ENCODE assay signal across 8 cellular contexts in the genomic region with DNA sequence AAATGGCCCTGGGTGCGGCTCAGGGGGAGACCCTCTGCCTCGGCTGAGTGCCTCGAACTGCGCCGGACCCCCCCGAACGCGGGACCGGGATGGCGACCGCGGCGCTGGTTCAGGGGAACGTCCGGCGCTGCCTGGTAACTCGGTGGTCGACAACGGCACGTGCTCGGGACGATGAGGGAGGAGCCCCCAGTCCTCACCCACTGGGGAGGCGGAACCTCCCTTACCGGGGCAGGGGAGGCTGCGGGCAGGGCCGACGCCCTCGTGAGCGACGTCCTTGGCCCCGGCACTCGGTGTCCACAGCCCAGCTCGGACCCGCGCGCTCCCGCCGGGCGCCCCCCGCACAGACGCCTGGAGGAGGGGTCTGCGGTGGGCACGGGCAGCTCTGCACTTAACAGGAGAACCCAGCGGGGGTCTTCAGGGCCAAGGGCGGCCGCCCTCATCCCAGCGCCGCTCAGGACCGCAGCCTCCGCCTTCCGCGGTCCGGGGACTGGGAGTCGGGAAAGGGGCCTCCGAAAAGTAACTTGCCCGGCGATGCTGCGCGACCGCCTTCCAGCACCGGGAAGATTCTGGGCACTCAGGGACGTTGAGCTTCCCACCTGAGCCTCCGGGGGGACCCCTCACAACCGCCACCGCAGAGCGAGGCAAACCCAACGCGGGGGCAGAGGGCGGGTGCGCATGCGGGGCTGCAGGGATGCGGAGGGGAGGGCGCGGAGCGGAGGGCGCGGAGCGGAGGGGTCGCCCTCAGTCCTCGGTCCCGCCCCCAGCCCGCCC. TPM values are rescaled to one million over a fixed set of nuclear protein-coding genes. Genes with fewer than 3 reads are reported as not detected.
DNase-seq lines count a peak whose midpoint lies in the region; ATAC-seq and TF ChIP-seq lines count a peak whose summit lies in the region.

No MANE protein-coding gene starts in this region.

- TF ChIP-seq CTCF in AG04450 (IDR thresholded peaks at IDR 0.05; ENCODE audit: low read depth, low read length) (no peak), LNCaP clone FGC (IDR thresholded peaks at IDR 0.05; ENCODE audit: control insufficient read depth, extremely low read depth, insufficient read depth) (no peak), epithelial cell of esophagus (IDR thresholded peaks at IDR 0.05; ENCODE audit: insufficient read depth, low read depth, low read length, missing control alignments) (no peak)

- H3K9me3 ChIP-seq in AG04450 (ENCODE audit: control insufficient read depth, insufficient read depth, low read length) = peaks cover 5% of the 10 kb centered on the region
- peaks cover under 1 to 1% of the 10 kb centered on the region in 2 donors for H3K9me3 ChIP-seq in neuronal stem cell (replicated peaks in 1 of 2; ENCODE audit: control insufficient read depth in 2 of 2, insufficient read depth in 1 of 2, low read depth in 1 of 2, low read length in 2 of 2)

- peaks cover 24% of the 10 kb centered on the region for H3K79me1 ChIP-seq in neuronal stem cell (ENCODE audit: low read depth, low read length)

- no peak overlapping the region for H4K91ac ChIP-seq in neuronal stem cell (ENCODE audit: low read depth, low read length, poor library complexity)

- H3K4ac ChIP-seq in neuronal stem cell (ENCODE audit: low read length) = peak overlapping the region; percentile 53

- peak overlapping the region; percentile 73 for H2BK12ac ChIP-seq in neuronal stem cell (ENCODE audit: low read length)

- H3K4me2 ChIP-seq in neuronal stem cell (ENCODE audit: insufficient read depth, low read length, poor library complexity, severe bottlenecking) = peak overlapping the region; percentile 93

- no peak overlapping the region for H4K8ac ChIP-seq in neuronal stem cell (ENCODE audit: low read depth, low read length)

- CTCF ChIA-PET in AG04450 (lab: Charles Lee) = interaction anchor here (1.0 kb wide), 1 partner anchor 14 kb away, joined by 3 read pairs; no protein-coding TSS in a partner anchor

- H3K9ac ChIP-seq in neuronal stem cell (ENCODE audit: low read depth, low read length, poor library complexity) = peak overlapping the region; percentile 91

- ATAC-seq in GM19467 (IDR thresholded peaks at IDR 0.05; ENCODE audit: unreplicated experiment) (no peak), left lobe of liver (no peak)

- H3K23ac ChIP-seq in neuronal stem cell (ENCODE audit: low read depth, low read length, poor library complexity) = peak overlapping the region; percentile 91

- peaks cover 19 to 20% of the 10 kb centered on the region in 2 donors for H3K4me1 ChIP-seq in neuronal stem cell (ENCODE audit: control insufficient read depth in 2 of 2, insufficient read depth in 1 of 2, low read depth in 1 of 2, low read length in 2 of 2)

- peak overlapping the region; percentile 89 for H2BK15ac ChIP-seq in neuronal stem cell (ENCODE audit: low read length)

- POLR2A ChIA-PET in AG04450 (lab: Yijun Ruan, JAX) = no interaction called here

- WGBS in neuronal stem cell (ENCODE audit: extremely low coverage in 2 of 2, insufficient read length in 2 of 2, insufficient replicate concordance in 1 of 2), 2 donors = no CpG with 5 or more reads among the region's 82 CpGs

- peaks cover 0 to 8% of the 10 kb centered on the region in 2 donors for H3K36me3 ChIP-seq in neuronal stem cell (replicated peaks in 1 of 2; ENCODE audit: control insufficient read depth in 2 of 2, insufficient read depth in 2 of 2, low read length in 2 of 2)

- H3K4me3 ChIP-seq in AG04450 (ENCODE audit: low read depth, low read length) (peak overlapping the region; percentile 27; the same call in 1 of the 2 replicates), LNCaP clone FGC (ENCODE audit: low read depth, low read length) (peak overlapping the region; percentile 78), epithelial cell of esophagus (ENCODE audit: low read length) (peak overlapping the region; percentile 27), neuronal stem cell (ENCODE audit: low read length in 2 of 2) (peak overlapping the region; percentile 88 to 90)

- no peak for DNase-seq in AG04450 (ENCODE audit: low read depth, low spot score)
- DNase-seq in LNCaP clone FGC (ENCODE audit: low read depth) = no peak
- DNase-seq in epithelial cell of esophagus (ENCODE audit: low read depth) = no peak
- DNase-seq in neuronal stem cell (ENCODE audit: low spot score) = no peak
- no peak for DNase-seq in activated naive CD4-positive, alpha-beta T cell treated with anti-CD3 and anti-CD28 coated beads, Interleukin-2, amount 50 U/mL, for 16 hours
- DNase-seq in activated naive CD4-positive, alpha-beta T cell (lab: John Stamatoyannopoulos, UW) = no peak
- no peak for DNase-seq in left lobe of liver (ENCODE audit: low spot score)

- H2AFZ ChIP-seq in neuronal stem cell (ENCODE audit: low read length) = no peak overlapping the region

- H3K27me3 ChIP-seq in AG04450 (ENCODE audit: control insufficient read depth, insufficient read depth, low read length) (peaks cover 12% of the 10 kb centered on the region), neuronal stem cell (ENCODE audit: control insufficient read depth in 3 of 3, insufficient read depth in 3 of 3, low read depth in 1 of 3, low read length in 3 of 3) (peaks cover 0 to 12% (median 0%) of the 10 kb centered on the region in 3 experiments)

- peak overlapping the region; percentile 98 for H3K14ac ChIP-seq in neuronal stem cell (ENCODE audit: low read length)

- peak overlapping the region; percentile 99 for H2AK5ac ChIP-seq in neuronal stem cell (ENCODE audit: low read depth, low read length)

- H3K18ac ChIP-seq in neuronal stem cell (ENCODE audit: low read length) = peak overlapping the region; percentile 99

- no peak overlapping the region for H3K27ac ChIP-seq in AG04450 (ENCODE audit: low read depth, low read length)
- no peak overlapping the region for H3K27ac ChIP-seq in neuronal stem cell (replicated peaks; ENCODE audit: low read length)

- peak overlapping the region; percentile 41 for H2BK120ac ChIP-seq in neuronal stem cell (ENCODE audit: low read depth, low read length)

- H2BK5ac ChIP-seq in neuronal stem cell (ENCODE audit: low read length) = peak overlapping the region; percentile 99

RNA-seq across cellular contexts. Expression of a gene that starts 1.7 kb away (rescaled TPM):
- polyA plus RNA-seq in AG04450 (2011; rRNA removed) = 0.68 and 0.76 TPM in 2 replicates
- 0.51 and 0.74 TPM in 2 replicates for polyA minus RNA-seq in AG04450 (2011; rRNA and poly(A)+ RNA removed)
- polyA plus RNA-seq in neuronal stem cell (2013, experiment 1 of 2) = 312 TPM
- 285 TPM for polyA plus RNA-seq in neuronal stem cell (2013, experiment 2 of 2)
- total RNA-seq in left lobe of liver = 3.9 TPM

RNA-seq across cellular contexts. Expression of a gene that starts 15.1 kb away (rescaled TPM):
- 22.4 and 36.0 TPM in 2 replicates for polyA plus RNA-seq in AG04450 (2011; rRNA removed)
- 3.3 and 4.9 TPM in 2 replicates for polyA minus RNA-seq in AG04450 (2011; rRNA and poly(A)+ RNA removed)
- 44.0 TPM for polyA plus RNA-seq in neuronal stem cell (2013, experiment 1 of 2)
- polyA plus RNA-seq in neuronal stem cell (2013, experiment 2 of 2) = 44.5 TPM
- total RNA-seq in left lobe of liver = 26.3 TPM

RNA-seq across cellular contexts. Expression of a gene that starts 16.3 kb away (rescaled TPM):
- not detected in 2 replicates for polyA plus RNA-seq in AG04450 (2011; rRNA removed)
- 0.37 TPM in 1 of 2 replicates, not detected in the other for polyA minus RNA-seq in AG04450 (2011; rRNA and poly(A)+ RNA removed)
- not detected for polyA plus RNA-seq in neuronal stem cell (2013, experiment 1 of 2)
- 0.01 TPM for polyA plus RNA-seq in neuronal stem cell (2013, experiment 2 of 2)
- 0.83 TPM for total RNA-seq in left lobe of liver

RNA-seq across cellular contexts. Expression of a gene that starts 21.7 kb away (rescaled TPM):
- polyA plus RNA-seq in AG04450 (2011; rRNA removed) = 28.3 and 37.4 TPM in 2 replicates
- 21.9 and 22.5 TPM in 2 replicates for polyA minus RNA-seq in AG04450 (2011; rRNA and poly(A)+ RNA removed)
- 79.8 TPM for polyA plus RNA-seq in neuronal stem cell (2013, experiment 1 of 2)
- 78.9 TPM for polyA plus RNA-seq in neuronal stem cell (2013, experiment 2 of 2)
- 39.3 TPM for total RNA-seq in left lobe of liver

RNA-seq across cellular contexts. Expression of a gene that starts 32.0 kb away (rescaled TPM):
- 0.06 and 0.15 TPM in 2 replicates for polyA plus RNA-seq in AG04450 (2011; rRNA removed)
- polyA minus RNA-seq in AG04450 (2011; rRNA and poly(A)+ RNA removed) = 0.09 and 0.14 TPM in 2 replicates
- 0.07 TPM for polyA plus RNA-seq in neuronal stem cell (2013, experiment 1 of 2)
- 0.03 TPM for polyA plus RNA-seq in neuronal stem cell (2013, experiment 2 of 2)
- 0.28 TPM for total RNA-seq in left lobe of liver

Comparison
In these comparisons a context has a peak if more than half of its experiments do, and no peak if none do; other contexts are left out.
1. H3K4me3 ChIP-seq: peak in every context shown above with its lines; median percentile 89 in neuronal stem cell; 78 in LNCaP clone FGC; 27 in AG04450; 27 in epithelial cell of esophagus.